Comparison of ENCODE assay signal across 13 cellular contexts in the genomic region with DNA sequence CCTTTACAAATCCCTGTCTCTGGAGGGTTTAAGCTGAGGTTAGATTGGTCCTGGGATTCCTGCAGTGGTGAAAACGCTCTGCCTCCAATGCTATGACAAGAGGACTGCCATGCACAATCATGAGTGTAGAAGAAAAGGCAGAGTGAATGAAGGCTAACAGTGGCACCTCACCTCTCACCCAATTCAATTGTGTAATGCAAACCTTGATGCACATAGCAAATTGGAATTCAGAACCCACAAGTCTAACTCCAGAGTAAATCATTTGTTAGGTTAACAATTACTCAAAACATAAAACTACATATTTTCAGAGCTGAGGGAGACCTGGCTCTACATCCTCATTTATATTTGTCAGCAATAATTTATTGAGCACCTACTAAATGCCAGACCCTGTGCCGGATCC. TPM values are rescaled to one million over a fixed set of nuclear protein-coding genes. Genes with fewer than 3 reads are reported as not detected.
DNase-seq lines count a peak whose midpoint lies in the region; ATAC-seq and TF ChIP-seq lines count a peak whose summit lies in the region.
"Had no signal": no experiment of that assay in that cellular context is flagged by ENCODE, and none has a peak within 500 bp of the region (broad histone marks: within the 10 kb centered on the region; RNA-seq: fewer than 3 reads in every experiment).

No MANE protein-coding gene starts in this region.

- H3K36me3 Mint-ChIP-seq in CD4-positive, alpha-beta T cell (ENCODE audit: low read depth): peaks cover 39% of the 10 kb centered on the region
- no peaks in the 10 kb centered on the region for H3K36me3 Mint-ChIP-seq in neural crest cell (ENCODE audit: low read depth)

- POLR2A ChIA-PET in CD4-positive, alpha-beta T cell (lab: Charles Lee): interaction anchor here (3.3 kb wide), 1 partner anchor 10 kb away, joined by 23 read pairs; a partner anchor contains a TSS

- no peak for DNase-seq in CD4-positive, alpha-beta T cell
- DNase-seq in HL-60 (ENCODE audit: low read depth in 1 of 2, low spot score in 1 of 2) (no peak), amniotic epithelial cell (ENCODE audit: low read depth) (peak; percentile 57), neural crest cell (ENCODE audit: low read depth, low spot score) (no peak), NCI-H1048 (lab: John Stamatoyannopoulos, UW) (no peak)
- DNase-seq in activated CD8-positive, alpha-beta memory T cell treated with anti-CD3 and anti-CD28 coated beads, Interleukin-2, amount 50 U/mL, for 4 hours: no peak
- DNase-seq: activated gamma-delta T cell; effector CD8-positive, alpha-beta T cell; NCI-H524 treated with DMSO at 0.1 percent for 48 hours; stimulated activated CD4-positive, alpha-beta T cell treated with anti-CD3 and anti-CD28 coated beads, Interleukin-4, amount 100 ng/mL, for 4 hours had no signal

- H3K27me3 Mint-ChIP-seq in CD4-positive, alpha-beta T cell: no peaks in the 10 kb centered on the region
- no peaks in the 10 kb centered on the region for H3K27me3 Mint-ChIP-seq in neural crest cell (ENCODE audit: low read depth)

- intact Hi-C loops in CD4-positive, alpha-beta T cell (cut with DNase I, micrococcal nuclease): loop anchor here in 1 of 2 experiments (10.0 kb wide), 1 partner anchor 867 kb away; a partner anchor contains a TSS

- no peak for TF ChIP-seq CTCF in CD4-positive, alpha-beta T cell (IDR thresholded peaks at IDR 0.05)
- TF ChIP-seq CTCF in HL-60 (IDR thresholded peaks at IDR 0.05; ENCODE audit: insufficient read depth, low read length) (no peak), neural crest cell (conservative IDR thresholded peaks at IDR 0.05) (no peak)

- peak overlapping the region; percentile 91 for H3K4me3 Mint-ChIP-seq in CD4-positive, alpha-beta T cell
- H3K4me3 Mint-ChIP-seq in neural crest cell: peak overlapping the region; percentile 92

- no peaks in the 10 kb centered on the region for H3K27me3 ChIP-seq in CD4-positive, alpha-beta T cell (ENCODE audit: control insufficient read depth, insufficient read depth, low read length)
- no peaks in the 10 kb centered on the region for H3K27me3 ChIP-seq in HL-60 (ENCODE audit: insufficient read depth, poor library complexity, severe bottlenecking)
- H3K27me3 ChIP-seq: upper lobe of left lung had no signal

- H3K27ac Mint-ChIP-seq in CD4-positive, alpha-beta T cell: peak overlapping the region; percentile 90
- no peak overlapping the region for H3K27ac Mint-ChIP-seq in neural crest cell (ENCODE audit: unreplicated experiment)

- no peaks in the 10 kb centered on the region for H3K9me3 ChIP-seq in CD4-positive, alpha-beta T cell (ENCODE audit: control insufficient read depth, low read length)
- H3K9me3 ChIP-seq: upper lobe of left lung had no signal

- CTCF ChIA-PET in CD4-positive, alpha-beta T cell (lab: Charles Lee): no interaction called here

- H3K4me3 ChIP-seq in HL-60 (replicated peaks; ENCODE audit: insufficient read depth, low read length): peak overlapping the region; percentile 65; the same call in 1 of the 2 replicates

- H3K27ac ChIP-seq in CD4-positive, alpha-beta T cell (ENCODE audit: low read depth, low read length): no peak overlapping the region
- peak overlapping the region; percentile 77; the same call in 1 of the 2 replicates for H3K27ac ChIP-seq in HL-60 (replicated peaks)

- peaks cover 66% of the 10 kb centered on the region for H3K4me1 Mint-ChIP-seq in CD4-positive, alpha-beta T cell (ENCODE audit: low read depth)
- peaks cover 25% of the 10 kb centered on the region for H3K4me1 Mint-ChIP-seq in neural crest cell

- H3K9me3 Mint-ChIP-seq in CD4-positive, alpha-beta T cell: no peaks in the 10 kb centered on the region
- no peaks in the 10 kb centered on the region for H3K9me3 Mint-ChIP-seq in neural crest cell

- no peak for ATAC-seq in CD4-positive, alpha-beta T cell (ENCODE audit: poor library complexity)
- no peak for ATAC-seq in GM18520 (IDR thresholded peaks at IDR 0.05; ENCODE audit: unreplicated experiment)
- ATAC-seq in GM18870 (IDR thresholded peaks at IDR 0.05; ENCODE audit: unreplicated experiment): no peak

RNA-seq across cellular contexts. Expression of a gene that starts 1.8 kb away (rescaled TPM):
- 10 to 100 TPM; 14.9 to 16.6 TPM for total RNA-seq in CD4-positive, alpha-beta T cell
- total RNA-seq in neural crest cell: 19.6 and 23.8 TPM in 2 replicates

RNA-seq across cellular contexts. Expression of a gene that starts 9.7 kb away (rescaled TPM):
- total RNA-seq in CD4-positive, alpha-beta T cell: 10 to 100 TPM; 28.8 to 29.4 TPM
- total RNA-seq in neural crest cell: 19.9 and 20.0 TPM in 2 replicates
